ENCODE assay signal across 1 cellular context in genomic region chr14:73465833-73466532, GRCh38.
TF ChIP-seq lines count a peak whose summit lies in the region.

No MANE protein-coding gene starts in this region.

TF ChIP-seq in HepG2, 621 proteins besides CTCF, POLR2A, EP300 and RAD21:
- peak; percentile 20; the same call in 1 of the 2 replicates for TF ChIP-seq FOXA3 (CRISPR knock-in tag; IDR thresholded peaks at IDR 0.05)
- TF ChIP-seq, protein P1, sequence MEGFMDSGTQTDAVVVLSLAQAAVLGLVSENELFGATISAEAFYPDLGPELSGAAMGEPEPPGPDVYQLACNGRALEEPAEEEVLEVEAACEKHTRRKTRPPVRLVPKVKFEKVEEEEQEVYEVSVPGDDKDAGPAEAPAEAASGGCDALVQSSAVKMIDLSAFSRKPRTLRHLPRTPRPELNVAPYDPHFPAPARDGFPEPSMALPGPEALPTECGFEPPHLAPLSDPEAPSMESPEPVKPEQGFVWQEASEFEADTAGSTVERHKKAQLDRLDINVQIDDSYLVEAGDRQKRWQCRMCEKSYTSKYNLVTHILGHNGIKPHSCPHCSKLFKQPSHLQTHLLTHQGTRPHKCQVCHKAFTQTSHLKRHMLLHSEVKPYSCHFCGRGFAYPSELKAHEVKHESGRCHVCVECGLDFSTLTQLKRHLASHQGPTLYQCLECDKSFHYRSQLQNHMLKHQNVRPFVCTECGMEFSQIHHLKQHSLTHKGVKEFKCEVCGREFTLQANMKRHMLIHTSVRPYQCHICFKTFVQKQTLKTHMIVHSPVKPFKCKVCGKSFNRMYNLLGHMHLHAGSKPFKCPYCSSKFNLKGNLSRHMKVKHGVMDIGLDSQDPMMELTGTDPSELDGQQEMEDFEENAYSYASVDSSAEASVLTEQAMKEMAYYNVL (CRISPR knock-in tag; IDR thresholded peaks at IDR 0.05; ENCODE audit: borderline replicate concordance), result peak; percentile 60; the same call in 1 of the 2 replicates
- 0 out of 2 replicates have a peak, but pooled peaks have one; percentile 35 for TF ChIP-seq GFI1 (CRISPR knock-in tag; IDR thresholded peaks at IDR 0.05; ENCODE audit: borderline replicate concordance)
- TF ChIP-seq ZNF383 (CRISPR knock-in tag; IDR thresholded peaks at IDR 0.05; ENCODE audit: borderline replicate concordance), result no peak
- peak; percentile 18; the same call in 1 of the 2 replicates for TF ChIP-seq SAP130 (CRISPR knock-in tag; IDR thresholded peaks at IDR 0.05; ENCODE audit: low read depth)
- TF ChIP-seq GATA4 (IDR thresholded peaks at IDR 0.05; ENCODE audit: borderline replicate concordance, low read depth), result no peak
- peak; percentile 15; the same call in 1 of the 2 replicates for TF ChIP-seq ELF3 (CRISPR knock-in tag; IDR thresholded peaks at IDR 0.05)
